In the genomic region with DNA sequence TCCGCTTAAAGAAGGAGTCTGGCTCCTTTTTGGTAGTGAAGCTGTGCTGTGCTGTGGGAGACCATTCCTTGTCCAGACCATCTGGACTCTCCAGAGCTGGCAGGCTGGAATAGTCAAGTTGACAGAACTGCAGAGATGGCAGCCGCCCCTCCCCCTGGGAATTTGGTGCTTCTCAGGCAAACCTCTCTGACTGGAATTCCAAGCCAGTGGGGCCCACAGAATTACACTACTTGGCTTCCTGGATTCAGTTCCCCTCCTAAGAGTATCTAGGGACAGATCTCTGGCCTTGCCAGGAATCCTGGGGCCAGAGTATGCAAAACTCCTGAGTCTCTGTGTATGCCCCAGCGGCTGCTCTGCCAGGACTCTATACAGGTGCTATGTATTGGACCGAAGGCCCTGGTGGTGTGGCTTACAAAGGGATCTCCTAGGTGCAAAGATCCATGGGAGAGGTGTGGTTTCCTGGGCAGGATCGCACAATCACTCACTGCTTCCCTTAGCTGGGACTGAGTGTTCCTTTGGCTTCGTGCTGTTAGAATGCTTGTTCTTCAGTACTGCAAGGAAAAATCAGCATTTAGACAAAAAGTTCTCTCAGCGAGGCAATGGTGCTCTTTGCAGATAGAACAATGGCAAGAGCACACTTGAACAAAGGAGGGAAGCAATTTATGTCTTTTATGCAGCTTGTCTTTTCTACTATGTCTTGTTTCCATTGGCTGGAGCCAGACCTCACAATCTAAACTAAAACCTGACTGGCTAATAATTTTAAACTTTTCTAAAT, we compare ENCODE assay signal across 15 cellular contexts.
DNase-seq lines count a peak whose midpoint lies in the region; ATAC-seq, FAIRE-seq and TF ChIP-seq lines count a peak whose summit lies in the region.
"Had no signal": no experiment of that assay in that cellular context is flagged by ENCODE, and none has a peak within 500 bp of the region (broad histone marks: within the 10 kb centered on the region; RNA-seq: fewer than 3 reads in every experiment).

No MANE protein-coding gene starts in this region.

- TF ChIP-seq CTCF in K562 (IDR thresholded peaks at IDR 0.05 in 2 of 3, conservative IDR thresholded peaks at IDR 0.05 in 1 of 3; ENCODE audit: insufficient read depth in 2 of 3, low read depth in 1 of 3, low read length in 3 of 3) (no peak), suprapubic skin (IDR thresholded peaks at IDR 0.05) (no peak)

- peaks cover 3% of the 10 kb centered on the region for H3K9me1 ChIP-seq in K562 (ENCODE audit: control insufficient read depth, insufficient read depth, low read length)

- H3K9me3 ChIP-seq in K562 (replicated peaks; ENCODE audit: control insufficient read depth, insufficient read depth, low read depth, low read length), result no peaks in the 10 kb centered on the region
- H3K9me3 ChIP-seq in suprapubic skin, result no peaks in the 10 kb centered on the region
- H3K9me3 ChIP-seq: colonic mucosa had no signal

- TF ChIP-seq POLR2A in K562 (conservative IDR thresholded peaks at IDR 0.05) (no peak), suprapubic skin (IDR thresholded peaks at IDR 0.05) (no peak)

- intact Hi-C loops in K562 (cut with micrococcal nuclease), result no loop called here

- H3K4me1 ChIP-seq in K562 (replicated peaks in 1 of 2; ENCODE audit: control insufficient read depth in 2 of 2, insufficient read depth in 2 of 2, low read length in 2 of 2) (peaks cover 20 to 41% of the 10 kb centered on the region in 2 experiments), suprapubic skin (peaks cover 13% of the 10 kb centered on the region)
- H3K4me1 ChIP-seq: colonic mucosa had no signal

- DNase-seq in NCI-H82 (lab: John Stamatoyannopoulos, UW) (peak; percentile 22), NCI-H82 treated with DMSO at 0.1 percent for 48 hours (lab: John Stamatoyannopoulos, UW; ENCODE audit: unreplicated experiment) (no peak), K562 (ENCODE audit: extremely low read depth in 1 of 4, low spot score in 3 of 4) (peak in 1 of 4 experiments; percentile 37), iPS DF 19.7 (ENCODE audit: low read depth, low spot score) (peak; percentile 5), suprapubic skin (ENCODE audit: low spot score in 2 of 2) (no peak)
- no peak for DNase-seq in activated naive CD4-positive, alpha-beta T cell treated with Interleukin-2 at 50 U/mL for 16 hours
- no peak for DNase-seq in activated CD8-positive, alpha-beta memory T cell treated with anti-CD3 and anti-CD28 coated beads, Interleukin-2, amount 50 U/mL, for 48 hours
- DNase-seq: activated CD4-positive, alpha-beta T cell treated with anti-CD3 and anti-CD28 coated beads for 1 hour; activated gamma-delta T cell; colonic mucosa; NCI-H2171; occipital lobe; stimulated activated CD4-positive, alpha-beta T cell treated with anti-CD3 and anti-CD28 coated beads, Interleukin-2, amount 100 ng/mL, for 48 hours had no signal

- H4K20me1 ChIP-seq in K562 (replicated peaks; ENCODE audit: control insufficient read depth, insufficient read depth, low read length), result no peaks in the 10 kb centered on the region

- BruUV-seq in K562 (replicated peaks; lab: Mats Ljungman, UMichigan), result no TSS peak

- peak; percentile 67 for ATAC-seq in K562
- ATAC-seq in HG03342 (IDR thresholded peaks at IDR 0.05; ENCODE audit: unreplicated experiment), result no peak

- H2AFZ ChIP-seq in K562 (ENCODE audit: low read depth, low read length), result peak overlapping the region; percentile 42; the same call in 1 of the 2 replicates

- POLR2A ChIA-PET in K562 (lab: Yijun Ruan, JAX), result interaction anchor here (0.6 to 3.9 kb wide), 4 partner anchors 11 to 110 kb away, joined by 3 to 12 read pairs (median 3); no protein-coding TSS in a partner anchor

- peak overlapping the region; percentile 27 for H3K4me2 ChIP-seq in K562 (ENCODE audit: insufficient read depth, low read length)
- H3K4me2 ChIP-seq: A549 had no signal

- FAIRE-seq in K562 (lab: Jason Lieb, UNC), result peak; percentile 35
- FAIRE-seq: A549 had no signal

- peaks cover 21% of the 10 kb centered on the region; the same call in 2 of the 3 replicates for H3K36me3 ChIP-seq in K562 (ENCODE audit: control insufficient read depth, insufficient read depth, low read length)
- H3K36me3 ChIP-seq in suprapubic skin, result no peaks in the 10 kb centered on the region
- H3K36me3 ChIP-seq: colonic mucosa had no signal

- H3K27me3 ChIP-seq in K562 (ENCODE audit: control insufficient read depth in 2 of 2, insufficient read depth in 2 of 2, low read length in 2 of 2) (no peaks in the 10 kb centered on the region), suprapubic skin (no peaks in the 10 kb centered on the region)
- H3K27me3 ChIP-seq: colonic mucosa had no signal

- peaks cover 22% of the 10 kb centered on the region; the same call in 1 of the 3 replicates for H3K79me2 ChIP-seq in K562 (ENCODE audit: control insufficient read depth, insufficient read depth, low read length)

- in situ Hi-C loops in K562 (cut with MboI), result no loop called here

- CTCF ChIA-PET in K562 (lab: Yijun Ruan, JAX; ENCODE audit: low intra/inter-chr PET ratio), result no interaction called here

- TF ChIP-seq EP300 in K562 (IDR thresholded peaks at IDR 0.05; ENCODE audit: low read length), result no peak
- no peak for TF ChIP-seq EP300 in suprapubic skin (IDR thresholded peaks at IDR 0.05)

- no peak overlapping the region for H3K4me3 ChIP-seq in K562
- H3K4me3 ChIP-seq in suprapubic skin, result no peak overlapping the region
- H3K4me3 ChIP-seq: A549, colonic mucosa had no signal

- TF ChIP-seq RAD21 in K562 (CRISPR knock-in tag; conservative IDR thresholded peaks at IDR 0.05 in 1 of 2, IDR thresholded peaks at IDR 0.05 in 1 of 2), result no peak

- whole genome bisulfite sequencing in K562 (ENCODE audit: insufficient coverage, low coverage, missing lambda C conversion rate), result 55% methylated on average over 7 of the region's 7 CpGs
- 72% methylated on average over 6 of the region's 7 CpGs for WGBS in suprapubic skin

- peak overlapping the region; percentile 34 to 59; a peak in 2 of 4 replicates for H3K9ac ChIP-seq in K562 (ENCODE audit: insufficient read depth in 1 of 2, low read depth in 2 of 2, low read length in 2 of 2)

- H3K27ac ChIP-seq in K562 (ENCODE audit: extremely low read depth, low read depth, low read length) (peak overlapping the region; percentile 44), suprapubic skin (peak overlapping the region; percentile 57)
- H3K27ac ChIP-seq: A549, colonic mucosa had no signal

TF ChIP-seq in K562, 482 proteins besides CTCF, POLR2A, EP300 and RAD21 (continues in another document):
- TF ChIP-seq CHD2 (IDR thresholded peaks at IDR 0.05; ENCODE audit: low read depth, low read length) (no peak), GATA2 (CRISPR knock-in tag; IDR thresholded peaks at IDR 0.05) (0 out of 2 replicates have a peak, but pooled peaks have one; percentile 17), CCAR2 (IDR thresholded peaks at IDR 0.05; ENCODE audit: low read depth, low read length) (no peak), KDM1A (IDR thresholded peaks at IDR 0.05) (no peak), KLF13 (tag; IDR thresholded peaks at IDR 0.05; ENCODE audit: borderline replicate concordance, low read depth) (no peak), FOXJ2 (tag; IDR thresholded peaks at IDR 0.05) (no peak), DDX20 (tag; IDR thresholded peaks at IDR 0.05; ENCODE audit: low read depth) (no peak), NR2C2 (CRISPR knock-in tag; IDR thresholded peaks at IDR 0.05) (no peak), NR2C2 (tag; IDR thresholded peaks at IDR 0.05) (peak; percentile 31), FUS (optimal IDR thresholded peaks at IDR 0.05; ENCODE audit: low read depth, low read length) (no peak), HDAC2 (IDR thresholded peaks at IDR 0.05) (0 out of 2 replicates have a peak, but pooled peaks have one; percentile 24), U2AF2 (optimal IDR thresholded peaks at IDR 0.05; ENCODE audit: low read depth, low read length) (no peak)
- TF ChIP-seq, protein P1, sequence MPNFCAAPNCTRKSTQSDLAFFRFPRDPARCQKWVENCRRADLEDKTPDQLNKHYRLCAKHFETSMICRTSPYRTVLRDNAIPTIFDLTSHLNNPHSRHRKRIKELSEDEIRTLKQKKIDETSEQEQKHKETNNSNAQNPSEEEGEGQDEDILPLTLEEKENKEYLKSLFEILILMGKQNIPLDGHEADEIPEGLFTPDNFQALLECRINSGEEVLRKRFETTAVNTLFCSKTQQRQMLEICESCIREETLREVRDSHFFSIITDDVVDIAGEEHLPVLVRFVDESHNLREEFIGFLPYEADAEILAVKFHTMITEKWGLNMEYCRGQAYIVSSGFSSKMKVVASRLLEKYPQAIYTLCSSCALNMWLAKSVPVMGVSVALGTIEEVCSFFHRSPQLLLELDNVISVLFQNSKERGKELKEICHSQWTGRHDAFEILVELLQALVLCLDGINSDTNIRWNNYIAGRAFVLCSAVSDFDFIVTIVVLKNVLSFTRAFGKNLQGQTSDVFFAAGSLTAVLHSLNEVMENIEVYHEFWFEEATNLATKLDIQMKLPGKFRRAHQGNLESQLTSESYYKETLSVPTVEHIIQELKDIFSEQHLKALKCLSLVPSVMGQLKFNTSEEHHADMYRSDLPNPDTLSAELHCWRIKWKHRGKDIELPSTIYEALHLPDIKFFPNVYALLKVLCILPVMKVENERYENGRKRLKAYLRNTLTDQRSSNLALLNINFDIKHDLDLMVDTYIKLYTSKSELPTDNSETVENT (CRISPR knock-in tag; IDR thresholded peaks at IDR 0.05), result no peak
- TF ChIP-seq, protein P2, sequence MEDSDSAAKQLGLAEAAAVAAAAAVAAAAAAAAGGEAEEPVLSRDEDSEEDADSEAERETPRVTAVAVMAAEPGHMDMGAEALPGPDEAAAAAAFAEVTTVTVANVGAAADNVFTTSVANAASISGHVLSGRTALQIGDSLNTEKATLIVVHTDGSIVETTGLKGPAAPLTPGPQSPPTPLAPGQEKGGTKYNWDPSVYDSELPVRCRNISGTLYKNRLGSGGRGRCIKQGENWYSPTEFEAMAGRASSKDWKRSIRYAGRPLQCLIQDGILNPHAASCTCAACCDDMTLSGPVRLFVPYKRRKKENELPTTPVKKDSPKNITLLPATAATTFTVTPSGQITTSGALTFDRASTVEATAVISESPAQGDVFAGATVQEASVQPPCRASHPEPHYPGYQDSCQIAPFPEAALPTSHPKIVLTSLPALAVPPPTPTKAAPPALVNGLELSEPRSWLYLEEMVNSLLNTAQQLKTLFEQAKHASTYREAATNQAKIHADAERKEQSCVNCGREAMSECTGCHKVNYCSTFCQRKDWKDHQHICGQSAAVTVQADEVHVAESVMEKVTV (CRISPR knock-in tag; IDR thresholded peaks at IDR 0.05), result no peak
- TF ChIP-seq, protein P3, sequence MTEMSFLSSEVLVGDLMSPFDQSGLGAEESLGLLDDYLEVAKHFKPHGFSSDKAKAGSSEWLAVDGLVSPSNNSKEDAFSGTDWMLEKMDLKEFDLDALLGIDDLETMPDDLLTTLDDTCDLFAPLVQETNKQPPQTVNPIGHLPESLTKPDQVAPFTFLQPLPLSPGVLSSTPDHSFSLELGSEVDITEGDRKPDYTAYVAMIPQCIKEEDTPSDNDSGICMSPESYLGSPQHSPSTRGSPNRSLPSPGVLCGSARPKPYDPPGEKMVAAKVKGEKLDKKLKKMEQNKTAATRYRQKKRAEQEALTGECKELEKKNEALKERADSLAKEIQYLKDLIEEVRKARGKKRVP (CRISPR knock-in tag; IDR thresholded peaks at IDR 0.05), result no peak

Comparison
In these comparisons a context has a peak if more than half of its experiments do, and no peak if none do; other contexts are left out.
1. DNase-seq: peak in NCI-H82 (single experiment) and iPS DF 19.7 (single experiment); none in NCI-H82 treated with DMSO at 0.1 percent for 48 hours (single experiment), suprapubic skin (0 of 2), activated naive CD4-positive, alpha-beta T cell treated with Interleukin-2 at 50 U/mL for 16 hours (single experiment) and activated CD8-positive, alpha-beta memory T cell treated with anti-CD3 and anti-CD28 coated beads, Interleukin-2, amount 50 U/mL, for 48 hours (single experiment).